14 cellular contexts compared by ENCODE assay signal in the genomic region with DNA sequence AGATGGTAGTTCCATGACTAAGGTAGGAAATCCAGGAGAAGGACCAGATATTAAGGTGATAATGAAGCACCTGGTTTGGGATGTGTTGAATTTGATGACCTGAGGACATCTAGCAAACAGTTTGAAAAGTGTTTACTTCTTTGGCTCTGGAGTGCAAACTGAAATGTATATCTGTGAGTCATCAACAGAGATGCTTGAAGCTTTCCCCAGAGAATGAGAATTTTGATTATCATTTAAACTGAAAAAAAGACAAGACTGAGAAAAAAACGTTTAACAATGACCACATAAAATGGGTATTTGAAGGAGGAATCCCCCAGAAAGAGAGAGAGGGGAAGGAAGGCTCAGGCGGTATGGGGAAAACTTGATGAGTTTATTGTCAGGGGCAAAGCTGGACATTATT. TPM values are rescaled to one million over a fixed set of nuclear protein-coding genes. Genes with fewer than 3 reads are reported as not detected.
DNase-seq lines count a peak whose midpoint lies in the region; ATAC-seq and TF ChIP-seq lines count a peak whose summit lies in the region.
"Had no signal": no experiment of that assay in that cellular context is flagged by ENCODE, and none has a peak within 500 bp of the region (broad histone marks: within the 10 kb centered on the region; RNA-seq: fewer than 3 reads in every experiment).

No MANE protein-coding gene starts in this region.

- H3K4me1 ChIP-seq in RWPE2 (ENCODE audit: insufficient read depth, poor library complexity, severe bottlenecking): peaks cover 42% of the 10 kb centered on the region

- peak overlapping the region; percentile 6 for H3K27ac Mint-ChIP-seq in HFFc6
- H3K27ac Mint-ChIP-seq: CD8-positive, alpha-beta T cell had no signal

- H3K36me3 ChIP-seq in RWPE2 (ENCODE audit: low read depth): no peaks in the 10 kb centered on the region

- peak overlapping the region; percentile 1; the same call in 1 of the 2 replicates for H3K4me3 Mint-ChIP-seq in HFFc6
- H3K4me3 Mint-ChIP-seq: CD8-positive, alpha-beta T cell had no signal

- no peaks in the 10 kb centered on the region for H3K9me3 ChIP-seq in RWPE2 (ENCODE audit: severe bottlenecking)

- H3K27ac ChIP-seq in RWPE2 (ENCODE audit: poor library complexity, severe bottlenecking) (peak overlapping the region; percentile 87), epithelial cell of prostate (peak overlapping the region; percentile 87)

- peaks cover 12% of the 10 kb centered on the region for H3K36me3 Mint-ChIP-seq in HFFc6 (ENCODE audit: low read depth)
- H3K36me3 Mint-ChIP-seq: CD8-positive, alpha-beta T cell had no signal

- peaks cover 12% of the 10 kb centered on the region for H3K9me3 Mint-ChIP-seq in HFFc6

- H3K27me3 ChIP-seq in RWPE2 (ENCODE audit: insufficient read depth, poor library complexity, severe bottlenecking): no peaks in the 10 kb centered on the region

- TF ChIP-seq CTCF in HFFc6 (IDR thresholded peaks at IDR 0.05) (no peak), RWPE2 (IDR thresholded peaks at IDR 0.05; ENCODE audit: poor library complexity, severe bottlenecking) (no peak)

- H3K4me1 Mint-ChIP-seq in HFFc6 (ENCODE audit: low read depth): peaks cover 27% of the 10 kb centered on the region

- H3K4me3 ChIP-seq in RWPE2 (ENCODE audit: severe bottlenecking): no peak overlapping the region
- no peak overlapping the region for H3K4me3 ChIP-seq in skeletal muscle cell (ENCODE audit: low read depth, low read length)

- DNase-seq in HFFc6 (no peak), RWPE2 (ENCODE audit: low spot score) (no peak), epithelial cell of prostate (ENCODE audit: low read depth, low spot score) (no peak), skeletal muscle cell (ENCODE audit: low read depth) (peak; percentile 22), NCI-H1694 (lab: John Stamatoyannopoulos, UW) (no peak), NCI-H524 (lab: John Stamatoyannopoulos, UW) (no peak), OCI-M2 (lab: John Stamatoyannopoulos, UW; ENCODE audit: unreplicated experiment) (no peak)
- DNase-seq: CD8-positive, alpha-beta T cell; NCI-H1092; NCI-H2107; NCI-H226; NCI-H526 treated with DMSO at 0.1 percent for 48 hours; Right ventricle myocardium superior had no signal

- ATAC-seq in RWPE2 (ENCODE audit: low read depth): no peak
- ATAC-seq: CD8-positive, alpha-beta T cell; HCT116 had no signal

- peaks cover 3% of the 10 kb centered on the region; the same call in 1 of the 2 replicates for H3K27me3 Mint-ChIP-seq in HFFc6 (ENCODE audit: insufficient read depth)

RNA-seq across cellular contexts. Expression of a gene that starts 20.7 kb away (rescaled TPM):
- 10 to 100 TPM; 42.9 to 52.8 (median 49.6) TPM for total RNA-seq in HFFc6 (2021; fragmentation: NEBNext Ultra II Directional; extraction: Animal tissue kit (Norgen Biotek cat#: 25700))
